Comparison of ENCODE assay signal across 1 cellular context in genomic region chr1:56188855-56189254, GRCh38.
TF ChIP-seq lines count a peak whose summit lies in the region.

No MANE protein-coding gene starts in this region.

TF ChIP-seq in HepG2, 621 proteins besides CTCF, POLR2A, EP300 and RAD21 (continued from another document):
- peak; percentile 42; the same call in 1 of the 2 replicates for TF ChIP-seq ZNF317 (CRISPR knock-in tag; IDR thresholded peaks at IDR 0.05)
- no peak; the same call in 1 of the 2 replicates for TF ChIP-seq ZNF280D (CRISPR knock-in tag; IDR thresholded peaks at IDR 0.05)
- TF ChIP-seq CREM (IDR thresholded peaks at IDR 0.05): peak; percentile 31; the same call in 1 of the 2 replicates
- TF ChIP-seq CREM (CRISPR knock-in tag; IDR thresholded peaks at IDR 0.05): no peak
- no peak for TF ChIP-seq PRDM15 (CRISPR knock-in tag; IDR thresholded peaks at IDR 0.05)
- no peak for TF ChIP-seq EED (CRISPR knock-in tag; IDR thresholded peaks at IDR 0.05)
- no peak for TF ChIP-seq USF2 (IDR thresholded peaks at IDR 0.05; ENCODE audit: low read depth, low read length)
- no peak for TF ChIP-seq USF2 (CRISPR knock-in tag; IDR thresholded peaks at IDR 0.05; ENCODE audit: borderline replicate concordance)
- no peak for TF ChIP-seq HNRNPL (IDR thresholded peaks at IDR 0.05; ENCODE audit: low read depth, low read length)
- no peak for TF ChIP-seq PRDM4 (CRISPR knock-in tag; IDR thresholded peaks at IDR 0.05; ENCODE audit: borderline replicate concordance)
- no peak for TF ChIP-seq ZNF256 (CRISPR knock-in tag; conservative IDR thresholded peaks at IDR 0.05)
- TF ChIP-seq THRA (CRISPR knock-in tag; IDR thresholded peaks at IDR 0.05; ENCODE audit: borderline replicate concordance): no peak
- no peak for TF ChIP-seq SIX1 (CRISPR knock-in tag; IDR thresholded peaks at IDR 0.05; ENCODE audit: borderline replicate concordance)
- TF ChIP-seq GTF3A (CRISPR knock-in tag; conservative IDR thresholded peaks at IDR 0.05): no peak
- no peak for TF ChIP-seq SNAI1 (CRISPR knock-in tag; IDR thresholded peaks at IDR 0.05; ENCODE audit: borderline replicate concordance)
- no peak for TF ChIP-seq TGIF2 (CRISPR knock-in tag; IDR thresholded peaks at IDR 0.05)
- TF ChIP-seq ZBTB46 (CRISPR knock-in tag; IDR thresholded peaks at IDR 0.05; ENCODE audit: borderline replicate concordance): no peak
- no peak for TF ChIP-seq NR1H2 (CRISPR knock-in tag; IDR thresholded peaks at IDR 0.05; ENCODE audit: borderline replicate concordance, low read depth)
- no peak for TF ChIP-seq ZNF615 (CRISPR knock-in tag; IDR thresholded peaks at IDR 0.05; ENCODE audit: borderline replicate concordance)
